In the genomic region with DNA sequence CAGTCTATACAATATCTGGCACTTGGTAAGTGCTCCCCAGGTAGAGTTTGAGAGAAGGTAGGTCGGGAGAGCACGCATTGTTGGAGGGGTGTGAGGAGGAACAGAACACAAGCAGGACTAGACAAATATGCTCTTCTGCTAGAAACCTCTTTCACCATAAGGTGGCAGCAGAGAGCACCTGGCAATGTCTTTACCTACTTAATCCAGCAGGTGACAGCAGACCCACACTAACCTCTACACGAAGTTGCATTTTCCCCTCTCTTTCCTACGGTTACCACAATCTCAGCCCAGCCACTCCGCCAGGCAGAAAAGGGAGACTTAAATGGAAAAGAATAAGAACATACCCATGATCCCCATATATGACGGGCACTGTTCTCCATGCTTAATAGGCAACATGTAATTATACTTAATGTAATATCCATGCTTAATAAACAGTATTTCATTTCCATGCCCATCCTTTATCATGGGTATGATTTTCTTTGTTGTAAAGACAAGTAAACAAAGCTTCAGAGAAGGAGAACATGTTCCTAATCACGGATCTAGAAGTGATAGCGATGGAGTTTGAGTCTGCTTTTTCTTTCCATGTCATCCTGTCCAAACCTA, we compare ENCODE assay signal across 8 cellular contexts. TPM values are rescaled to one million over a fixed set of nuclear protein-coding genes. Genes with fewer than 3 reads are reported as not detected.
A peak's percentile ranks its signal among the peaks of the same experiment; 100 is the strongest.
DNase-seq lines count a peak whose midpoint lies in the region; ATAC-seq and TF ChIP-seq lines count a peak whose summit lies in the region.

No MANE protein-coding gene starts in this region.

- peaks cover 57% of the 10 kb centered on the region for H3K27me3 Mint-ChIP-seq in activated T-cell treated with anti-CD3 and anti-CD28 coated beads, Interleukin-2, amount 50 U/mL, for 72 hours (ENCODE audit: low read depth)
- H3K27me3 Mint-ChIP-seq in neural crest cell (ENCODE audit: low read depth) = peaks cover 71% of the 10 kb centered on the region

- peaks cover 5% of the 10 kb centered on the region in 2 donors for H3K9me3 Mint-ChIP-seq in activated T-cell treated with anti-CD3 and anti-CD28 coated beads, Interleukin-2, amount 50 U/mL, for 72 hours
- no peaks in the 10 kb centered on the region for H3K9me3 Mint-ChIP-seq in neural crest cell

- DNase-seq in LHCN-M2 (ENCODE audit: low read depth) (peak; percentile 59), RKO (ENCODE audit: low spot score) (peak; percentile 82), fibroblast of peridontal ligament (ENCODE audit: extremely low read depth) (peak; percentile 88), neural crest cell (ENCODE audit: low read depth, low spot score) (peak; percentile 77), stomach (peak; percentile 78)
- DNase-seq in activated T-cell treated with anti-CD3 and anti-CD28 coated beads, Interleukin-2, amount 50 U/mL, for 72 hours = peak; percentile 67 to 77

- TF ChIP-seq CTCF in GM12872 (IDR thresholded peaks at IDR 0.05; ENCODE audit: insufficient read depth, low read depth, low read length) (peak; percentile 100), neural crest cell (conservative IDR thresholded peaks at IDR 0.05) (peak; percentile 100), stomach (IDR thresholded peaks at IDR 0.05) (peak in 6 of 7 experiments; percentile 12 to 100 (median 98))

- peaks cover 0 to 11% (median 8%) of the 10 kb centered on the region in 4 donors for H3K9me3 ChIP-seq in stomach

- H3K36me3 Mint-ChIP-seq in activated T-cell treated with anti-CD3 and anti-CD28 coated beads, Interleukin-2, amount 50 U/mL, for 72 hours (ENCODE audit: insufficient read depth in 2 of 2) = peaks cover 2 to 5% of the 10 kb centered on the region in 2 donors
- no peaks in the 10 kb centered on the region for H3K36me3 Mint-ChIP-seq in neural crest cell (ENCODE audit: low read depth)

- no peak overlapping the region for H3K4me3 Mint-ChIP-seq in activated T-cell treated with anti-CD3 and anti-CD28 coated beads, Interleukin-2, amount 50 U/mL, for 72 hours
- H3K4me3 Mint-ChIP-seq in neural crest cell = no peak overlapping the region

- H3K4me3 ChIP-seq in stomach = no peak overlapping the region

- peaks cover 25% of the 10 kb centered on the region for H3K4me1 Mint-ChIP-seq in activated T-cell treated with anti-CD3 and anti-CD28 coated beads, Interleukin-2, amount 50 U/mL, for 72 hours (ENCODE audit: low read depth)
- H3K4me1 Mint-ChIP-seq in neural crest cell = no peaks in the 10 kb centered on the region

- no peak for TF ChIP-seq EP300 in stomach (IDR thresholded peaks at IDR 0.05)

- no peak overlapping the region for H3K27ac ChIP-seq in stomach

- ATAC-seq in activated T-cell treated with anti-CD3 and anti-CD28 coated beads, Interleukin-2, amount 50 U/mL, for 72 hours (replicated peaks in 1 of 2) = peak; percentile 46 to 60
- no peak for ATAC-seq in HG03432 (IDR thresholded peaks at IDR 0.05; ENCODE audit: unreplicated experiment)

- H3K27me3 ChIP-seq in stomach = peaks cover 0 to 32% (median 0%) of the 10 kb centered on the region in 3 donors

- intact Hi-C loops in stomach (cut with DNase I; ENCODE audit: low total_unique reads) = loop anchor here (5.0 kb wide), 1 partner anchor 162 kb away; a partner anchor contains a TSS

- H3K27ac Mint-ChIP-seq in activated T-cell treated with anti-CD3 and anti-CD28 coated beads, Interleukin-2, amount 50 U/mL, for 72 hours = no peak overlapping the region
- no peak overlapping the region for H3K27ac Mint-ChIP-seq in neural crest cell (ENCODE audit: unreplicated experiment)

- WGBS in stomach, 5 donors = 7 to 13% (median 9%) methylated on average over 8 of the region's 8 CpGs

- peaks cover 0 to 13% (median 8%) of the 10 kb centered on the region in 4 donors for H3K4me1 ChIP-seq in stomach

- no peak for TF ChIP-seq POLR2A in stomach (IDR thresholded peaks at IDR 0.05)

- no peaks in the 10 kb centered on the region for H3K36me3 ChIP-seq in stomach

RNA-seq across cellular contexts. Expression of a gene that starts 55.1 kb away (rescaled TPM):
- total RNA-seq in LHCN-M2 (2014; rRNA removed) = not detected in 2 replicates
- polyA plus RNA-seq in LHCN-M2 (2012) = 15.5 TPM
- 1 to 10 TPM in 1 of 2 donors, not detected in 1; 1.2 TPM for total RNA-seq in activated T-cell treated with anti-CD3 and anti-CD28 coated beads, Interleukin-2, amount 50 U/mL, for 72 hours
- total RNA-seq in neural crest cell = 3.5 and 3.9 TPM in 2 replicates
- 10 to 100 TPM in 3 of 5 donors, 1 to 10 TPM in 2; 3.8 to 29.9 (median 11.1) TPM for total RNA-seq in stomach
- 100 to 1,000 TPM in 1 of 3 donors, 10 to 100 TPM in 2; 30.8 to 194 (median 81.8) TPM for polyA plus RNA-seq in stomach
